In the genomic region with DNA sequence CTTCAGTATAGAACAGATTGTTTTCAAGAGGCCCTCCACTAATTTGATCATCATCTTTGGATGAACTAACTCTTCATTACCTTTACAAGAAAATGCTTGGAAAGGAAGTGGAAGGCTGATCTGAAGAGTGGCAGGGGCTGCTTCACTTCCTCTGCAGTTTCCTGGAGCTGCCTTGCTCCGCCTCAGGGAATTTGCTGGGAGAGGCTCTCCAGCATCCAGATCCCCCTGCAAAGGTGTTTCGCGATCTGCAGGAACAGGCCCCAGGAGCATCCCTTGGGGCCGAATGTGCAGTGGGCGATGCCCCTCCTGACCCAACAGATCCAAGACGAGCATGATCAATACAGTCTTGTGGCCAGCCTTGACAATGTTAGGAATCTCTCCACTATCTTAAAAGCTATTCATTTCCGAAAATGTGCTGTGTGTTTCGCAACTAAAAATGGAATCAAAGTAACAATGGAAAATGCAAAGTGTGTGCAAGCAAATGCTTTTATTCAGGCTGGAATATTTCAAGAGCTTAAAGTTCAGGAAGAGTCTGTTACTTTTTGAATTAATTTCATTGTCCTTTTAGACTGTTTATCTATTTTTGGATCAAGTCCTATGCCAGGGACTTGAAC, we compare ENCODE assay signal across 25 cellular contexts. TPM values are rescaled to one million over a fixed set of nuclear protein-coding genes. Genes with fewer than 3 reads are reported as not detected.
DNase-seq lines count a peak whose midpoint lies in the region; ATAC-seq and TF ChIP-seq lines count a peak whose summit lies in the region.
"Had no signal": no experiment of that assay in that cellular context is flagged by ENCODE, and none has a peak within 500 bp of the region (broad histone marks: within the 10 kb centered on the region; RNA-seq: fewer than 3 reads in every experiment).

No MANE protein-coding gene starts in this region.

- no peak overlapping the region for H3K4me3 ChIP-seq in GM23248
- H3K4me3 ChIP-seq in Loucy (ENCODE audit: low read length, poor library complexity, severe bottlenecking), result peak overlapping the region; percentile 14
- H3K4me3 ChIP-seq in psoas muscle, result no peak overlapping the region
- H3K4me3 ChIP-seq: esophagus squamous epithelium, pancreas, Peyer's patch, SJSA1, suprapubic skin had no signal

- peak overlapping the region; percentile 16; the same call in 1 of the 2 replicates for H3K27ac ChIP-seq in GM23248
- peak overlapping the region; percentile 8 for H3K27ac ChIP-seq in epithelial cell of prostate
- peak overlapping the region; percentile 60 for H3K27ac ChIP-seq in psoas muscle
- H3K27ac ChIP-seq: pancreas, Peyer's patch, SJSA1, suprapubic skin, VCaP had no signal

- peaks cover 15% of the 10 kb centered on the region for H3K4me1 ChIP-seq in GM23248 (ENCODE audit: insufficient read depth)
- peaks cover 10% of the 10 kb centered on the region for H3K4me1 ChIP-seq in Loucy (ENCODE audit: insufficient read depth, low read length, poor library complexity, severe bottlenecking)
- H3K4me1 ChIP-seq in psoas muscle, result peaks cover 25% of the 10 kb centered on the region
- H3K4me1 ChIP-seq: pancreas, Peyer's patch, SJSA1 had no signal

- H4K20me1 ChIP-seq in GM23248 (ENCODE audit: insufficient read depth), result no peaks in the 10 kb centered on the region
- no peaks in the 10 kb centered on the region for H4K20me1 ChIP-seq in Loucy (ENCODE audit: insufficient read depth, low read length, poor library complexity, severe bottlenecking)

- peaks cover 4% of the 10 kb centered on the region for H3K4me1 Mint-ChIP-seq in stimulated activated memory B cell treated with anti-CD40 and anti-IgM and Interleukin-4, amounts not matched to agents 10 μg/mL and 1 μg/mL and 100 μg/mL, for 72 hours

- H3K36me3 Mint-ChIP-seq in stimulated activated memory B cell treated with anti-CD40 and anti-IgM and Interleukin-4, amounts not matched to agents 10 μg/mL and 1 μg/mL and 100 μg/mL, for 72 hours, result no peaks in the 10 kb centered on the region
- H3K36me3 Mint-ChIP-seq: activated naive CD8-positive, alpha-beta T cell treated with anti-CD3 and anti-CD28 coated beads, Interleukin-2, amount 10 ng/mL, durations not matched to agents 7 days and 5 days; CD8-positive, alpha-beta T cell; naive B cell had no signal

- no peaks in the 10 kb centered on the region for H3K9me3 Mint-ChIP-seq in stimulated activated memory B cell treated with anti-CD40 and anti-IgM and Interleukin-4, amounts not matched to agents 10 μg/mL and 1 μg/mL and 100 μg/mL, for 72 hours
- H3K9me3 Mint-ChIP-seq: activated naive CD8-positive, alpha-beta T cell treated with anti-CD3 and anti-CD28 coated beads, Interleukin-2, amount 10 ng/mL, durations not matched to agents 7 days and 5 days; CD8-positive, alpha-beta T cell; naive B cell had no signal

- ATAC-seq in psoas muscle, result no peak
- no peak for ATAC-seq in stimulated activated memory B cell treated with anti-CD40 and anti-IgM and Interleukin-4, amounts not matched to agents 10 μg/mL and 1 μg/mL and 100 μg/mL, for 72 hours
- ATAC-seq: CD8-positive, alpha-beta T cell; pancreas; right cardiac atrium had no signal

- H3K36me3 ChIP-seq in GM23248 (ENCODE audit: low read depth) (no peaks in the 10 kb centered on the region), Loucy (ENCODE audit: insufficient read depth, low read length) (no peaks in the 10 kb centered on the region), psoas muscle (ENCODE audit: insufficient read depth in 1 of 2, low read depth in 1 of 2) (no peaks in the 10 kb centered on the region)
- H3K36me3 ChIP-seq: esophagus squamous epithelium, pancreas, Peyer's patch, SJSA1, suprapubic skin had no signal

- H3K9me3 ChIP-seq in GM23248 (ENCODE audit: low read depth) (no peaks in the 10 kb centered on the region), Loucy (ENCODE audit: insufficient read depth, low read depth, low read length) (no peaks in the 10 kb centered on the region), psoas muscle (no peaks in the 10 kb centered on the region)
- H3K9me3 ChIP-seq: esophagus squamous epithelium, pancreas, Peyer's patch, SJSA1, suprapubic skin had no signal

- 0 out of 2 replicates have a peak, but pooled peaks cover 14% of the 10 kb centered on the region for H3F3A ChIP-seq in GM23248 (ENCODE audit: insufficient read depth)
- H3F3A ChIP-seq in Loucy (ENCODE audit: low read depth), result no peaks in the 10 kb centered on the region

- TF ChIP-seq CTCF in Loucy (conservative IDR thresholded peaks at IDR 0.05; ENCODE audit: low read length) (no peak), psoas muscle (IDR thresholded peaks at IDR 0.05) (no peak)

- intact Hi-C loops in psoas muscle (cut with DNase I), result no loop called here

- no peak overlapping the region for H3K27ac Mint-ChIP-seq in stimulated activated memory B cell treated with anti-CD40 and anti-IgM and Interleukin-4, amounts not matched to agents 10 μg/mL and 1 μg/mL and 100 μg/mL, for 72 hours
- H3K27ac Mint-ChIP-seq: activated naive CD8-positive, alpha-beta T cell treated with anti-CD3 and anti-CD28 coated beads, Interleukin-2, amount 10 ng/mL, durations not matched to agents 7 days and 5 days; CD8-positive, alpha-beta T cell; naive B cell had no signal

- no peaks in the 10 kb centered on the region for H3K27me3 ChIP-seq in GM23248 (replicated peaks; ENCODE audit: insufficient read depth)
- no peaks in the 10 kb centered on the region for H3K27me3 ChIP-seq in Loucy (ENCODE audit: insufficient read depth, low read length, poor library complexity, severe bottlenecking)
- no peaks in the 10 kb centered on the region for H3K27me3 ChIP-seq in psoas muscle (ENCODE audit: insufficient read depth in 3 of 3, low read length in 2 of 3)
- H3K27me3 ChIP-seq: esophagus squamous epithelium, pancreas, Peyer's patch, suprapubic skin had no signal

- DNase-seq in GM23248 (no peak), epithelial cell of prostate (ENCODE audit: low read depth, low spot score) (no peak), psoas muscle (no peak), MV-4-11 (lab: John Stamatoyannopoulos, UW) (no peak), activated T-cell treated with anti-CD3 and anti-CD28 coated beads for 4 hours (no peak)
- DNase-seq: activated CD4-positive, alpha-beta T cell treated with anti-CD3 and anti-CD28 coated beads, Interleukin-2, amount 50 U/mL, for 1 hour; activated naive CD8-positive, alpha-beta T cell treated with anti-CD3 and anti-CD28 coated beads, Interleukin-2, amount 10 ng/mL, durations not matched to agents 7 days and 5 days; CD8-positive, alpha-beta T cell; effector memory CD4-positive, alpha-beta T cell; esophagus squamous epithelium; GF-D8; naive B cell; NCI-H1105 treated with DMSO at 0.1 percent for 48 hours; NCI-H2081 treated with DMSO at 0.1 percent for 48 hours; NCI-H446 treated with DMSO at 0.1 percent for 48 hours; NK-92 treated with Interleukin-12 subunit alpha and Interleukin-12 subunit beta, amount 100 ng/mL, for 24 hours; pancreas; Peyer's patch; right cardiac atrium; T-helper 2 cell had no signal

- no peaks in the 10 kb centered on the region for H3K9me2 ChIP-seq in GM23248 (ENCODE audit: insufficient read depth)
- H3K9me2 ChIP-seq in Loucy (replicated peaks; ENCODE audit: low read depth, low read length), result no peaks in the 10 kb centered on the region

- H3K4me2 ChIP-seq in GM23248 (ENCODE audit: unreplicated experiment), result no peak overlapping the region
- peak overlapping the region; percentile 35 for H3K4me2 ChIP-seq in Loucy (ENCODE audit: low read depth, low read length, poor library complexity, severe bottlenecking)

- no peak overlapping the region for H3K4me3 Mint-ChIP-seq in stimulated activated memory B cell treated with anti-CD40 and anti-IgM and Interleukin-4, amounts not matched to agents 10 μg/mL and 1 μg/mL and 100 μg/mL, for 72 hours
- H3K4me3 Mint-ChIP-seq: activated naive CD8-positive, alpha-beta T cell treated with anti-CD3 and anti-CD28 coated beads, Interleukin-2, amount 10 ng/mL, durations not matched to agents 7 days and 5 days; CD8-positive, alpha-beta T cell; naive B cell had no signal

- no peaks in the 10 kb centered on the region for H3K27me3 Mint-ChIP-seq in stimulated activated memory B cell treated with anti-CD40 and anti-IgM and Interleukin-4, amounts not matched to agents 10 μg/mL and 1 μg/mL and 100 μg/mL, for 72 hours

- WGBS in GM23248 (ENCODE audit: low coverage in 1 of 2, low lambda C conversion rate in 2 of 2, missing lambda C conversion rate in 2 of 2), 2 experiments, result 85 to 89% methylated on average over 8 of the region's 8 CpGs
- 79 to 86% (median 81%) methylated on average over 8 of the region's 8 CpGs for WGBS in psoas muscle, 3 donors

- H3K9ac ChIP-seq in GM23248 (no peak overlapping the region), Loucy (ENCODE audit: low read depth, low read length, poor library complexity, severe bottlenecking) (no peak overlapping the region)

- no peaks in the 10 kb centered on the region for H3K79me2 ChIP-seq in GM23248 (ENCODE audit: insufficient read depth)
- no peaks in the 10 kb centered on the region for H3K79me2 ChIP-seq in Loucy (ENCODE audit: insufficient read depth, low read length)

- H2AFZ ChIP-seq in GM23248, result peak overlapping the region; percentile 50
- H2AFZ ChIP-seq in Loucy (ENCODE audit: low read length), result peak overlapping the region; percentile 84

- in situ Hi-C loops in GM23248 (cut with MboI), result no loop called here

RNA-seq across cellular contexts. Expression of gene TIAL1, which starts 24.1 kb away (rescaled TPM):
- total RNA-seq in GM23248 (2014; rRNA removed; shearing (Covaris generic)), result 34.7 and 43.6 TPM in 2 replicates
- polyA plus RNA-seq in GM23248 (2016; fragmentation: Nextera tagmentation; extraction: Ambion mirVana), result 21.2 and 24.1 TPM in 2 replicates
- total RNA-seq in psoas muscle, result 100 to 1,000 TPM in 1 of 4 donors, 10 to 100 TPM in 3; 57.7 to 106 (median 81.8) TPM
- 10 to 100 TPM; 38.2 to 92.6 (median 54.5) TPM for polyA plus RNA-seq in psoas muscle

RNA-seq across cellular contexts. Expression of gene BAG3, which starts 30.3 kb away (rescaled TPM):
- total RNA-seq in GM23248 (2014; rRNA removed; shearing (Covaris generic)), result 18.1 and 20.0 TPM in 2 replicates
- polyA plus RNA-seq in GM23248 (2016; fragmentation: Nextera tagmentation; extraction: Ambion mirVana), result 88.2 and 99.5 TPM in 2 replicates
- 100 to 1,000 TPM; 354 to 855 (median 486) TPM for total RNA-seq in psoas muscle
- 100 to 1,000 TPM; 283 to 571 (median 364) TPM for polyA plus RNA-seq in psoas muscle

Comparison
In these comparisons a context has a peak if more than half of its experiments do, and no peak if none do; other contexts are left out.
1. H3K27ac ChIP-seq: peak in every context shown above with its lines; median percentile 60 in psoas muscle; 16 in GM23248; 8 in epithelial cell of prostate.
2. RNA of gene BAG3, which starts 30.3 kb away (total RNA-seq): 354 to 855 TPM in psoas muscle; 18.1 to 20.0 TPM in GM23248; every median in the first group is over 10 times any median in the second.